In genomic region chr11:64800633-64801464, GRCh38 we compare ENCODE assay signal across 13 cellular contexts. TPM values are rescaled to one million over a fixed set of nuclear protein-coding genes. Genes with fewer than 3 reads are reported as not detected.
A peak's percentile ranks its signal among the peaks of the same experiment; 100 is the strongest.
DNase-seq lines count a peak whose midpoint lies in the region; ATAC-seq, FAIRE-seq and TF ChIP-seq lines count a peak whose summit lies in the region.
"Had no signal": no experiment of that assay in that cellular context is flagged by ENCODE, and none has a peak within 500 bp of the region (broad histone marks: within the 10 kb centered on the region; RNA-seq: fewer than 3 reads in every experiment).

No MANE protein-coding gene starts in this region.

- H3K4me1 Mint-ChIP-seq in memory B cell, result peaks cover 37% of the 10 kb centered on the region
- H3K4me1 Mint-ChIP-seq in type B pancreatic cell (ENCODE audit: unreplicated experiment), result peaks cover 8% of the 10 kb centered on the region

- no peaks in the 10 kb centered on the region for H3K27me3 Mint-ChIP-seq in memory B cell
- H3K27me3 Mint-ChIP-seq in type B pancreatic cell, result no peaks in the 10 kb centered on the region

- intact Hi-C loops in Right ventricle myocardium inferior (cut with DNase I), result no loop called here

- DNase-seq in Right ventricle myocardium inferior (ENCODE audit: missing footprints) (peak; percentile 59), right atrium auricular region (ENCODE audit: low spot score) (no peak), memory B cell (ENCODE audit: low spot score in 2 of 2) (no peak), type B pancreatic cell (ENCODE audit: extremely low spot score, unreplicated experiment) (no peak), HTR-8/SVneo (ENCODE audit: insufficient read length, low spot score) (no peak), SW 1271 (lab: John Stamatoyannopoulos, UW) (no peak), NOMO-1 treated with dmso at 0.1 percent for 144 hours (lab: John Stamatoyannopoulos, UW; ENCODE audit: unreplicated experiment) (no peak)
- DNase-seq: C1 segment of cervical spinal cord; cerebellar nuclear complex; foreskin melanocyte; stimulated activated CD8-positive, alpha-beta memory T cell treated with anti-CD3 and anti-CD28 coated beads, Interleukin-4, amount 100 ng/mL, for 48 hours had no signal

- no peak for TF ChIP-seq CTCF in right atrium auricular region (IDR thresholded peaks at IDR 0.05)
- TF ChIP-seq CTCF in VCaP (conservative IDR thresholded peaks at IDR 0.05), result no peak
- no peak for TF ChIP-seq CTCF in type B pancreatic cell (conservative IDR thresholded peaks at IDR 0.05)

- peak overlapping the region; percentile 80 for H3K4me3 Mint-ChIP-seq in memory B cell
- H3K4me3 Mint-ChIP-seq in type B pancreatic cell, result peak overlapping the region; percentile 22

- no peaks in the 10 kb centered on the region for H3K27me3 ChIP-seq in right atrium auricular region
- H3K27me3 ChIP-seq: SJSA1 had no signal

- H3K36me3 Mint-ChIP-seq in memory B cell (peaks cover 15% of the 10 kb centered on the region), type B pancreatic cell (no peaks in the 10 kb centered on the region)

- no peaks in the 10 kb centered on the region for H3K9me3 ChIP-seq in right atrium auricular region

- H3K27ac Mint-ChIP-seq in memory B cell (peak overlapping the region; percentile 73), type B pancreatic cell (no peak overlapping the region)

- H3K27ac ChIP-seq in right atrium auricular region, result peak overlapping the region in 1 of 2 donors; percentile 92
- peak overlapping the region; percentile 9; the same call in 1 of the 2 replicates for H3K27ac ChIP-seq in VCaP
- H3K27ac ChIP-seq: SJSA1 had no signal

- no peak for ATAC-seq in Right ventricle myocardium inferior
- no peak for ATAC-seq in memory B cell (ENCODE audit: low read depth)

- H3K9me3 Mint-ChIP-seq in memory B cell (no peaks in the 10 kb centered on the region), type B pancreatic cell (no peaks in the 10 kb centered on the region)

- H3K36me3 ChIP-seq in right atrium auricular region, result peaks cover 27% of the 10 kb centered on the region

- H3K4me1 ChIP-seq in right atrium auricular region, result peaks cover 0 to 27% of the 10 kb centered on the region in 2 donors

- H3K4me3 ChIP-seq in right atrium auricular region, result no peak overlapping the region
- H3K4me3 ChIP-seq: SJSA1 had no signal

- FAIRE-seq in HTR-8/SVneo (lab: Jason Lieb, UNC), result no peak

RNA-seq across cellular contexts. Expression of gene MAP4K2, which starts 2.2 kb away (rescaled TPM):
- 11.3 TPM for total RNA-seq in Right ventricle myocardium inferior
- 10 to 100 TPM; 19.4 to 20.4 TPM for total RNA-seq in right atrium auricular region
- total RNA-seq in type B pancreatic cell (ENCODE audit: low replicate concordance), result 8.6 and 20.2 TPM in 2 replicates

RNA-seq across cellular contexts. Expression of gene MEN1, which starts 9.5 kb away (rescaled TPM):
- total RNA-seq in Right ventricle myocardium inferior (8.4 TPM), right atrium auricular region (1 to 10 TPM; 7.2 to 9.8 TPM), type B pancreatic cell (ENCODE audit: low replicate concordance) (35.5 and 50.6 TPM in 2 replicates)

RNA-seq across cellular contexts. Expression of gene SF1, which starts 22.5 kb away (rescaled TPM):
- total RNA-seq in Right ventricle myocardium inferior (172 TPM), right atrium auricular region (100 to 1,000 TPM; 196 to 213 TPM), type B pancreatic cell (ENCODE audit: low replicate concordance) (315 and 450 TPM in 2 replicates)

RNA-seq across cellular contexts. Expression of gene PYGM, which starts 41.1 kb away (rescaled TPM):
- 179 TPM for total RNA-seq in Right ventricle myocardium inferior
- total RNA-seq in right atrium auricular region, result 10 to 100 TPM; 17.8 to 84.7 TPM
- total RNA-seq in type B pancreatic cell (ENCODE audit: low replicate concordance), result 2.0 and 239 TPM in 2 replicates

RNA-seq across cellular contexts. Expression of gene CDC42BPG, which starts 43.6 kb away (rescaled TPM):
- total RNA-seq in Right ventricle myocardium inferior (0.16 TPM), right atrium auricular region (1 to 10 TPM in 1 of 2 donors, under 1 TPM in 1; 0.33 to 1.0 TPM), type B pancreatic cell (ENCODE audit: low replicate concordance) (20.1 and 47.7 TPM in 2 replicates)
